In genomic region chr1:3459940-3460652, GRCh38 we compare ENCODE assay signal across 12 cellular contexts. TPM values are rescaled to one million over a fixed set of nuclear protein-coding genes. Genes with fewer than 3 reads are reported as not detected.
DNase-seq lines count a peak whose midpoint lies in the region; ATAC-seq, FAIRE-seq and TF ChIP-seq lines count a peak whose summit lies in the region.
"Had no signal": no experiment of that assay in that cellular context is flagged by ENCODE, and none has a peak within 500 bp of the region (broad histone marks: within the 10 kb centered on the region; RNA-seq: fewer than 3 reads in every experiment).

No MANE protein-coding gene starts in this region.

- H2AFZ ChIP-seq in K562 (ENCODE audit: low read depth, low read length) (no peak overlapping the region), hepatocyte (no peak overlapping the region)

- 5% methylated on average over 22 of the region's 22 CpGs for WGBS in K562 (ENCODE audit: insufficient coverage, low coverage, missing lambda C conversion rate)
- 59% methylated on average over 22 of the region's 22 CpGs for WGBS in hepatocyte (ENCODE audit: low lambda C conversion rate, missing lambda C conversion rate)
- 46 to 49% methylated on average over 22 of the region's 22 CpGs for WGBS in pancreas, 2 donors

- no peaks in the 10 kb centered on the region for H3K27me3 ChIP-seq in Caco-2 (replicated peaks; ENCODE audit: control insufficient read depth, insufficient read depth, low read length)
- peaks cover 60 to 91% of the 10 kb centered on the region in 2 experiments; a peak in 4 of 5 replicates for H3K27me3 ChIP-seq in K562 (ENCODE audit: control insufficient read depth in 2 of 2, insufficient read depth in 2 of 2, low read length in 2 of 2)
- H3K27me3 ChIP-seq in hepatocyte: no peaks in the 10 kb centered on the region
- no peaks in the 10 kb centered on the region for H3K27me3 ChIP-seq in pancreas

- H3K4me3 ChIP-seq in Caco-2 (ENCODE audit: low read depth, low read length): no peak overlapping the region
- H3K4me3 ChIP-seq in K562: no peak overlapping the region
- H3K4me3 ChIP-seq in hepatocyte: no peak overlapping the region
- no peak overlapping the region for H3K4me3 ChIP-seq in pancreas
- H3K4me3 ChIP-seq: lung had no signal

- no peak for FAIRE-seq in K562 (lab: Jason Lieb, UNC)
- no peak for FAIRE-seq in pancreas (lab: Jason Lieb, UNC)

- H3K4me1 ChIP-seq in Caco-2 (peaks cover 65% of the 10 kb centered on the region), K562 (replicated peaks in 1 of 2; ENCODE audit: control insufficient read depth in 2 of 2, insufficient read depth in 2 of 2, low read length in 2 of 2) (peaks cover 0 to 28% of the 10 kb centered on the region in 2 experiments; a peak in 2 of 5 replicates), hepatocyte (ENCODE audit: insufficient read depth) (peaks cover 44% of the 10 kb centered on the region), pancreas (peaks cover 6 to 22% (median 19%) of the 10 kb centered on the region in 3 donors)

- no peaks in the 10 kb centered on the region for H3K9me3 Mint-ChIP-seq in Caco-2 (ENCODE audit: unreplicated experiment)
- H3K9me3 Mint-ChIP-seq in activated CD4-positive, alpha-beta T cell treated with anti-CD3 and anti-CD28 coated beads for 36 hours (ENCODE audit: low read depth): no peaks in the 10 kb centered on the region
- H3K9me3 Mint-ChIP-seq in activated T-cell treated with anti-CD3 and anti-CD28 coated beads, Interleukin-2, amount 50 U/mL, for 72 hours: no peaks in the 10 kb centered on the region

- no peaks in the 10 kb centered on the region for H3K27me3 Mint-ChIP-seq in Caco-2 (ENCODE audit: insufficient read depth, unreplicated experiment)
- no peaks in the 10 kb centered on the region for H3K27me3 Mint-ChIP-seq in activated CD4-positive, alpha-beta T cell treated with anti-CD3 and anti-CD28 coated beads for 36 hours
- H3K27me3 Mint-ChIP-seq in activated T-cell treated with anti-CD3 and anti-CD28 coated beads, Interleukin-2, amount 50 U/mL, for 72 hours (ENCODE audit: low read depth): no peaks in the 10 kb centered on the region

- TF ChIP-seq EP300 in K562 (IDR thresholded peaks at IDR 0.05; ENCODE audit: low read length): no peak

- no peaks in the 10 kb centered on the region for H3K79me2 ChIP-seq in K562 (ENCODE audit: control insufficient read depth, insufficient read depth, low read length)
- H3K79me2 ChIP-seq in hepatocyte: peaks cover 25% of the 10 kb centered on the region

- no peaks in the 10 kb centered on the region for H3K9me1 ChIP-seq in K562 (ENCODE audit: control insufficient read depth, insufficient read depth, low read length)

- DNase-seq in Caco-2 (peak; percentile 82 to 89), K562 (ENCODE audit: extremely low read depth in 1 of 4, low spot score in 3 of 4) (no peak), hepatocyte (ENCODE audit: low spot score) (peak; percentile 86), pancreas (peak; percentile 46 to 89 (median 68)), DMS79 (lab: John Stamatoyannopoulos, UW) (no peak), cerebellar nuclear complex (lab: John Stamatoyannopoulos, UW) (no peak)
- no peak for DNase-seq in activated CD4-positive, alpha-beta T cell treated with anti-CD3 and anti-CD28 coated beads for 36 hours
- no peak for DNase-seq in activated T-cell treated with anti-CD3 and anti-CD28 coated beads, Interleukin-2, amount 50 U/mL, for 72 hours
- DNase-seq: activated CD4-positive, alpha-beta T cell treated with anti-CD3 and anti-CD28 coated beads for 4 hours; activated effector memory CD4-positive, alpha-beta T cell treated with Interleukin-2 at 50 U/mL for 16 hours; MV-4-11 had no signal

- ATAC-seq in K562 (no peak; the same call in 2 of the 3 replicates), pancreas (peak; percentile 70 to 89 (median 80))
- ATAC-seq in activated CD4-positive, alpha-beta T cell treated with anti-CD3 and anti-CD28 coated beads for 36 hours: no peak
- no peak for ATAC-seq in activated T-cell treated with anti-CD3 and anti-CD28 coated beads, Interleukin-2, amount 50 U/mL, for 72 hours (replicated peaks in 1 of 2)

- TF ChIP-seq RAD21 in K562 (CRISPR knock-in tag; conservative IDR thresholded peaks at IDR 0.05 in 1 of 2, IDR thresholded peaks at IDR 0.05 in 1 of 2): no peak

- in situ Hi-C loops in K562 (cut with MboI): no loop called here

- BruUV-seq in Caco-2 (replicated peaks; lab: Mats Ljungman, UMichigan): no TSS peak
- BruUV-seq in K562 (replicated peaks; lab: Mats Ljungman, UMichigan): no TSS peak

- POLR2A ChIA-PET in Caco-2 (lab: Charles Lee) (no interaction called here), K562 (lab: Yijun Ruan, JAX) (interaction anchor here (1.6 kb wide), 1 partner anchor 8 kb away, joined by 4 read pairs; no protein-coding TSS in a partner anchor)
- POLR2A ChIA-PET in activated CD4-positive, alpha-beta T cell treated with anti-CD3 and anti-CD28 coated beads for 36 hours (lab: Charles Lee): no interaction called here

- H3K9me2 ChIP-seq in hepatocyte (replicated peaks; ENCODE audit: insufficient read depth): no peaks in the 10 kb centered on the region

- H3K9me3 ChIP-seq in Caco-2 (no peaks in the 10 kb centered on the region), K562 (replicated peaks; ENCODE audit: control insufficient read depth, insufficient read depth, low read depth, low read length) (no peaks in the 10 kb centered on the region), hepatocyte (ENCODE audit: low read depth) (no peaks in the 10 kb centered on the region), pancreas (no peaks in the 10 kb centered on the region)

- H3K9ac ChIP-seq in K562 (ENCODE audit: insufficient read depth in 1 of 2, low read depth in 2 of 2, low read length in 2 of 2): no peak overlapping the region

- H3K4me2 ChIP-seq in K562 (ENCODE audit: insufficient read depth, low read length) (no peak overlapping the region), hepatocyte (peak overlapping the region; percentile 47)

- CTCF ChIA-PET in Caco-2 (lab: Charles Lee) (interaction anchor here (0.8 kb wide), 1 partner anchor 12 kb away, joined by 4 read pairs; no protein-coding TSS in a partner anchor), K562 (lab: Yijun Ruan, JAX; ENCODE audit: low intra/inter-chr PET ratio) (no interaction called here)
- CTCF ChIA-PET in activated CD4-positive, alpha-beta T cell treated with anti-CD3 and anti-CD28 coated beads for 36 hours (lab: Charles Lee): interaction anchor here (0.6 kb wide), 1 partner anchor 980 kb away, joined by 3 read pairs; no protein-coding TSS in a partner anchor

- H4K20me1 ChIP-seq in K562 (replicated peaks; ENCODE audit: control insufficient read depth, insufficient read depth, low read length) (peaks cover 56% of the 10 kb centered on the region; the same call in 1 of the 2 replicates), hepatocyte (ENCODE audit: insufficient read depth, poor library complexity, severe bottlenecking) (no peaks in the 10 kb centered on the region)

- H3K27ac ChIP-seq in K562 (ENCODE audit: extremely low read depth, low read depth, low read length) (no peak overlapping the region), hepatocyte (peak overlapping the region; percentile 95), pancreas (peak overlapping the region; percentile 15 to 67 (median 44))

- no peak for TF ChIP-seq POLR2A in K562 (conservative IDR thresholded peaks at IDR 0.05)

- intact Hi-C loops in Caco-2 (cut with micrococcal nuclease; ENCODE audit: unreplicated experiment) (loop anchor here (1.0 kb wide), 1 partner anchor 11 kb away; no protein-coding TSS in a partner anchor), K562 (cut with micrococcal nuclease) (no loop called here), pancreas (cut with DNase I) (loop anchor here in 1 of 3 donors (10.0 kb wide), 1 partner anchor 165 kb away; the partner anchor contains the start of gene TPRG1L)
- intact Hi-C loops in activated CD4-positive, alpha-beta T cell treated with anti-CD3 and anti-CD28 coated beads for 36 hours (cut with DNase I, micrococcal nuclease): no loop called here

- H3K36me3 ChIP-seq in Caco-2 (ENCODE audit: control insufficient read depth, insufficient read depth, low read length) (peaks cover 1% of the 10 kb centered on the region), K562 (ENCODE audit: control insufficient read depth, insufficient read depth, low read length) (no peaks in the 10 kb centered on the region), hepatocyte (replicated peaks; ENCODE audit: insufficient read depth, low read depth) (no peaks in the 10 kb centered on the region), pancreas (no peaks in the 10 kb centered on the region)

- peak overlapping the region; percentile 97 for H3K27ac Mint-ChIP-seq in Caco-2 (ENCODE audit: unreplicated experiment)
- H3K27ac Mint-ChIP-seq in activated CD4-positive, alpha-beta T cell treated with anti-CD3 and anti-CD28 coated beads for 36 hours: no peak overlapping the region
- H3K27ac Mint-ChIP-seq in activated T-cell treated with anti-CD3 and anti-CD28 coated beads, Interleukin-2, amount 50 U/mL, for 72 hours: no peak overlapping the region

- H3K4me1 Mint-ChIP-seq in Caco-2 (ENCODE audit: low read depth, unreplicated experiment): peaks cover 34% of the 10 kb centered on the region
- no peaks in the 10 kb centered on the region for H3K4me1 Mint-ChIP-seq in activated CD4-positive, alpha-beta T cell treated with anti-CD3 and anti-CD28 coated beads for 36 hours
- H3K4me1 Mint-ChIP-seq in activated T-cell treated with anti-CD3 and anti-CD28 coated beads, Interleukin-2, amount 50 U/mL, for 72 hours (ENCODE audit: low read depth): no peaks in the 10 kb centered on the region

- peaks cover 33% of the 10 kb centered on the region for H3K36me3 Mint-ChIP-seq in Caco-2 (ENCODE audit: insufficient read depth, unreplicated experiment)
- H3K36me3 Mint-ChIP-seq in activated CD4-positive, alpha-beta T cell treated with anti-CD3 and anti-CD28 coated beads for 36 hours (ENCODE audit: low read depth): no peaks in the 10 kb centered on the region
- no peaks in the 10 kb centered on the region for H3K36me3 Mint-ChIP-seq in activated T-cell treated with anti-CD3 and anti-CD28 coated beads, Interleukin-2, amount 50 U/mL, for 72 hours (ENCODE audit: insufficient read depth in 2 of 2)

- H3K4me3 Mint-ChIP-seq in Caco-2 (ENCODE audit: unreplicated experiment): peak overlapping the region; percentile 73
- H3K4me3 Mint-ChIP-seq in activated CD4-positive, alpha-beta T cell treated with anti-CD3 and anti-CD28 coated beads for 36 hours: no peak overlapping the region
- H3K4me3 Mint-ChIP-seq in activated T-cell treated with anti-CD3 and anti-CD28 coated beads, Interleukin-2, amount 50 U/mL, for 72 hours: no peak overlapping the region

- TF ChIP-seq CTCF in Caco-2 (IDR thresholded peaks at IDR 0.05; ENCODE audit: insufficient read depth in 1 of 2, low read depth in 1 of 2, low read length in 1 of 2, severe bottlenecking in 1 of 2, unreplicated experiment in 1 of 2) (no peak), K562 (IDR thresholded peaks at IDR 0.05 in 2 of 3, conservative IDR thresholded peaks at IDR 0.05 in 1 of 3; ENCODE audit: insufficient read depth in 2 of 3, low read depth in 1 of 3, low read length in 3 of 3) (no peak), hepatocyte (IDR thresholded peaks at IDR 0.05; ENCODE audit: poor library complexity) (no peak), pancreas (IDR thresholded peaks at IDR 0.05) (no peak)

RNA-seq across cellular contexts. Expression of gene ARHGEF16, which starts 5.6 kb away (rescaled TPM):
- 35.6 and 40.6 TPM in 2 replicates for total RNA-seq in Caco-2 (2022)
- total RNA-seq in K562 (2011; cell fraction: chromatin; rRNA removed; ENCODE audit: low replicate concordance): 1.6 and 7.5 TPM in 2 replicates
- 3.9 and 5.7 TPM in 2 replicates for total RNA-seq in K562 (2011; cell fraction: nucleolus; rRNA removed)
- total RNA-seq in K562 (2011; cell fraction: nucleoplasm; rRNA removed): 2.1 and 3.2 TPM in 2 replicates
- total RNA-seq in K562 (2014; rRNA removed): 0.45 and 0.94 TPM in 2 replicates
- total RNA-seq in K562 (2014; rRNA removed; fragmentation: Illumina TruSeq; extraction: Trizol): 0.06 and 0.15 TPM in 2 replicates
- total RNA-seq in K562 (2015; rRNA removed; fragmentation: Illumina TruSeq; extraction: Trizol): 0.11 and 0.25 TPM in 2 replicates
- total RNA-seq in K562 (2021): 0.98 and 1.2 TPM in 2 replicates
- polyA plus RNA-seq in K562 (2011; rRNA removed): 0.78 and 0.93 TPM in 2 replicates
- 0.49 and 1.9 TPM in 2 replicates for polyA plus RNA-seq in K562 (2011; cell fraction: cytosol; rRNA removed)
- 2.9 and 7.4 TPM in 2 replicates for polyA plus RNA-seq in K562 (2011; cell fraction: nucleus; rRNA removed)
- 0.49 and 2.9 TPM in 2 replicates for polyA plus RNA-seq in K562 (2012)
- 0.49 and 0.66 TPM in 2 replicates for polyA plus RNA-seq in K562 (2014; fragmentation: Illumina TruSeq; extraction: Trizol)
- polyA plus RNA-seq in K562 (2014; fragmentation: Nextera tagmentation; extraction: Ambion mirVana): not detected
- polyA plus RNA-seq in K562 (2014; rRNA removed): 0.78 and 1.2 TPM in 2 replicates
- 1.3 and 3.0 TPM in 2 replicates for polyA minus RNA-seq in K562 (2011; rRNA and poly(A)+ RNA removed)
- polyA minus RNA-seq in K562 (2011; cell fraction: cytosol; rRNA and poly(A)+ RNA removed): 0.91 and 1.5 TPM in 2 replicates
- polyA minus RNA-seq in K562 (2011; cell fraction: nucleus; rRNA and poly(A)+ RNA removed): 2.4 and 4.6 TPM in 2 replicates
- 21.5 and 24.8 TPM in 2 replicates for total RNA-seq in hepatocyte
- polyA plus RNA-seq in hepatocyte: 32.3 and 36.2 TPM in 2 replicates
- total RNA-seq in pancreas: 10 to 100 TPM in 2 of 6 donors, 1 to 10 TPM in 4; 8.2 to 12.2 (median 9.3) TPM
- polyA plus RNA-seq in pancreas: 10 to 100 TPM; 25.0 to 26.4 TPM
- total RNA-seq in activated CD4-positive, alpha-beta T cell treated with anti-CD3 and anti-CD28 coated beads for 36 hours: not detected
- under 1 TPM in 1 of 2 donors, not detected in 1; 0.14 TPM for total RNA-seq in activated T-cell treated with anti-CD3 and anti-CD28 coated beads, Interleukin-2, amount 50 U/mL, for 72 hours

Comparison
In these comparisons a context has a peak if more than half of its experiments do, and no peak if none do; other contexts are left out.
1. DNase-seq: peak in Caco-2 (2 of 2), hepatocyte (single experiment) and pancreas (6 of 6); none in K562 (0 of 4), activated CD4-positive, alpha-beta T cell treated with anti-CD3 and anti-CD28 coated beads for 36 hours (single experiment), activated T-cell treated with anti-CD3 and anti-CD28 coated beads, Interleukin-2, amount 50 U/mL, for 72 hours (0 of 2), DMS79 (single experiment) and cerebellar nuclear complex (0 of 2).
2. ATAC-seq: peak in pancreas (4 of 4); none in K562 (single experiment), activated CD4-positive, alpha-beta T cell treated with anti-CD3 and anti-CD28 coated beads for 36 hours (single experiment) and activated T-cell treated with anti-CD3 and anti-CD28 coated beads, Interleukin-2, amount 50 U/mL, for 72 hours (0 of 2).